ENCODE assay signal across 24 cellular contexts in genomic region chr18:33944493-33944892, GRCh38.
DNase-seq lines count a peak whose midpoint lies in the region; ATAC-seq, FAIRE-seq and TF ChIP-seq lines count a peak whose summit lies in the region.
"Had no signal": no experiment of that assay in that cellular context is flagged by ENCODE, and none has a peak within 500 bp of the region (broad histone marks: within the 10 kb centered on the region; RNA-seq: fewer than 3 reads in every experiment).

No MANE protein-coding gene starts in this region.

- H3K4me3 Mint-ChIP-seq in activated CD4-positive, alpha-beta T cell treated with anti-CD3 and anti-CD28 coated beads, Interleukin-2, amount 10 ng/mL, durations not matched to agents 7 days and 5 days: no peak overlapping the region
- H3K4me3 Mint-ChIP-seq: B cell; CD4-positive, alpha-beta T cell; CD8-positive, alpha-beta T cell had no signal

- no peak overlapping the region for H3K9ac ChIP-seq in Karpas-422 (ENCODE audit: low read length)
- H3K9ac ChIP-seq in K562 (ENCODE audit: insufficient read depth in 1 of 2, low read depth in 2 of 2, low read length in 2 of 2): no peak overlapping the region
- H3K9ac ChIP-seq: BLaER1 treated with 17β-estradiol and CSF1 and Interleukin-3, amounts not matched to agents 10 nM and 100 nM had no signal

- BruUV-seq in K562 (replicated peaks; lab: Mats Ljungman, UMichigan): no TSS peak

- H3K36me3 ChIP-seq in Karpas-422 (ENCODE audit: insufficient read depth, low read length) (no peaks in the 10 kb centered on the region), K562 (ENCODE audit: control insufficient read depth, insufficient read depth, low read length) (no peaks in the 10 kb centered on the region)
- H3K36me3 ChIP-seq: BLaER1 treated with 17β-estradiol and CSF1 and Interleukin-3, amounts not matched to agents 10 nM and 100 nM had no signal

- no peaks in the 10 kb centered on the region for H3K9me2 ChIP-seq in Karpas-422 (replicated peaks; ENCODE audit: insufficient read depth, low read length)

- no peaks in the 10 kb centered on the region for H3K27me3 ChIP-seq in Karpas-422 (ENCODE audit: low read length)
- no peaks in the 10 kb centered on the region for H3K27me3 ChIP-seq in K562 (ENCODE audit: control insufficient read depth in 2 of 2, insufficient read depth in 2 of 2, low read length in 2 of 2)
- H3K27me3 ChIP-seq: BLaER1 treated with 17β-estradiol and CSF1 and Interleukin-3, amounts not matched to agents 10 nM and 100 nM had no signal

- H3K36me3 Mint-ChIP-seq in activated CD4-positive, alpha-beta T cell treated with anti-CD3 and anti-CD28 coated beads, Interleukin-2, amount 10 ng/mL, durations not matched to agents 7 days and 5 days (ENCODE audit: low read depth): no peaks in the 10 kb centered on the region
- H3K36me3 Mint-ChIP-seq: CD8-positive, alpha-beta T cell had no signal

- in situ Hi-C loops in K562 (cut with MboI): no loop called here

- FAIRE-seq in A549 (lab: Jason Lieb, UNC): no peak
- peak; percentile 63 for FAIRE-seq in D721Med (lab: Jason Lieb, UNC)
- no peak for FAIRE-seq in K562 (lab: Jason Lieb, UNC)
- FAIRE-seq: G401.6, GM12891, GM19239 had no signal

- H3K4me2 ChIP-seq in A549: no peak overlapping the region
- no peak overlapping the region for H3K4me2 ChIP-seq in Karpas-422 (ENCODE audit: low read depth, low read length, poor library complexity, severe bottlenecking)
- no peak overlapping the region for H3K4me2 ChIP-seq in K562 (ENCODE audit: insufficient read depth, low read length)
- H3K4me2 ChIP-seq: BLaER1 treated with 17β-estradiol and CSF1 and Interleukin-3, amounts not matched to agents 10 nM and 100 nM had no signal

- CTCF ChIA-PET in A549 (lab: Yijun Ruan, JAX): no interaction called here
- CTCF ChIA-PET in K562 (lab: Yijun Ruan, JAX; ENCODE audit: low intra/inter-chr PET ratio): no interaction called here
- CTCF ChIA-PET in activated CD4-positive, alpha-beta T cell treated with anti-CD3 and anti-CD28 coated beads, Interleukin-2, amount 10 ng/mL, durations not matched to agents 7 days and 5 days (lab: Charles Lee): no interaction called here

- ATAC-seq in A549 (no peak), K562 (no peak)
- ATAC-seq: CD8-positive, alpha-beta T cell had no signal

- H3K79me2 ChIP-seq in Karpas-422 (ENCODE audit: low read length): no peaks in the 10 kb centered on the region
- no peaks in the 10 kb centered on the region for H3K79me2 ChIP-seq in K562 (ENCODE audit: control insufficient read depth, insufficient read depth, low read length)

- no peaks in the 10 kb centered on the region for H3K9me1 ChIP-seq in K562 (ENCODE audit: control insufficient read depth, insufficient read depth, low read length)

- H3K4me1 ChIP-seq in A549 (no peaks in the 10 kb centered on the region), Karpas-422 (ENCODE audit: low read length) (no peaks in the 10 kb centered on the region), K562 (replicated peaks in 1 of 2; ENCODE audit: control insufficient read depth in 2 of 2, insufficient read depth in 2 of 2, low read length in 2 of 2) (no peaks in the 10 kb centered on the region)
- H3K4me1 ChIP-seq: BLaER1 treated with 17β-estradiol and CSF1 and Interleukin-3, amounts not matched to agents 10 nM and 100 nM; Caco-2 had no signal

- no peak overlapping the region for H3K27ac Mint-ChIP-seq in activated CD4-positive, alpha-beta T cell treated with anti-CD3 and anti-CD28 coated beads, Interleukin-2, amount 10 ng/mL, durations not matched to agents 7 days and 5 days
- H3K27ac Mint-ChIP-seq: B cell; CD4-positive, alpha-beta T cell; CD8-positive, alpha-beta T cell had no signal

- H3K27ac ChIP-seq in A549 (no peak overlapping the region), Karpas-422 (ENCODE audit: low read length) (no peak overlapping the region), K562 (ENCODE audit: extremely low read depth, low read depth, low read length) (no peak overlapping the region)
- H3K27ac ChIP-seq: BLaER1 treated with 17β-estradiol and CSF1 and Interleukin-3, amounts not matched to agents 10 nM and 100 nM; C4-2B had no signal

- H4K20me1 ChIP-seq in Karpas-422 (ENCODE audit: insufficient read depth, low read depth, low read length) (no peaks in the 10 kb centered on the region), K562 (replicated peaks; ENCODE audit: control insufficient read depth, insufficient read depth, low read length) (no peaks in the 10 kb centered on the region)
- H4K20me1 ChIP-seq: BLaER1 treated with 17β-estradiol and CSF1 and Interleukin-3, amounts not matched to agents 10 nM and 100 nM had no signal

- H3K27me3 Mint-ChIP-seq in activated CD4-positive, alpha-beta T cell treated with anti-CD3 and anti-CD28 coated beads, Interleukin-2, amount 10 ng/mL, durations not matched to agents 7 days and 5 days: no peaks in the 10 kb centered on the region
- H3K27me3 Mint-ChIP-seq: B cell; CD4-positive, alpha-beta T cell had no signal

- TF ChIP-seq POLR2A in A549 (IDR thresholded peaks at IDR 0.05; ENCODE audit: low read length) (no peak), K562 (conservative IDR thresholded peaks at IDR 0.05) (no peak)

- intact Hi-C loops in K562 (cut with micrococcal nuclease): no loop called here

- H3K4me3 ChIP-seq in A549 (no peak overlapping the region), Karpas-422 (ENCODE audit: low read length) (0 out of 2 replicates have a peak overlapping the region, but pooled peaks have one; percentile 1), K562 (no peak overlapping the region)
- H3K4me3 ChIP-seq: BLaER1 treated with 17β-estradiol and CSF1 and Interleukin-3, amounts not matched to agents 10 nM and 100 nM had no signal

- TF ChIP-seq EP300 in A549 (IDR thresholded peaks at IDR 0.05) (no peak), K562 (IDR thresholded peaks at IDR 0.05; ENCODE audit: low read length) (no peak)

- TF ChIP-seq RAD21 in A549 (conservative IDR thresholded peaks at IDR 0.05 in 1 of 2, IDR thresholded peaks at IDR 0.05 in 1 of 2) (no peak), K562 (CRISPR knock-in tag; conservative IDR thresholded peaks at IDR 0.05 in 1 of 2, IDR thresholded peaks at IDR 0.05 in 1 of 2) (no peak)

- DNase-seq in A549 (ENCODE audit: low read depth in 1 of 2, low spot score in 1 of 2): no peak
- no peak for DNase-seq in D721Med (ENCODE audit: insufficient read length, low spot score)
- no peak for DNase-seq in Karpas-422
- DNase-seq in K562 (ENCODE audit: extremely low read depth in 1 of 4, low spot score in 3 of 4): no peak
- no peak for DNase-seq in DMS53 treated with DMSO at 0.1 percent for 48 hours (lab: John Stamatoyannopoulos, UW; ENCODE audit: unreplicated experiment)
- no peak for DNase-seq in cortex of kidney (lab: John Stamatoyannopoulos, UW)
- DNase-seq in activated CD4-positive, alpha-beta T cell treated with anti-CD3 and anti-CD28 coated beads, Interleukin-2, amount 10 ng/mL, durations not matched to agents 7 days and 5 days: no peak
- DNase-seq: 8988T; AML-193; Caco-2; Calu3; CD4-positive, alpha-beta T cell; CD8-positive, alpha-beta T cell; DMS 273 treated with DMSO at 0.1 percent for 48 hours; DMS153; DMS53; DMS79 treated with DMSO at 0.1 percent for 48 hours; GF-D8 had no signal

- H3K9me3 Mint-ChIP-seq in activated CD4-positive, alpha-beta T cell treated with anti-CD3 and anti-CD28 coated beads, Interleukin-2, amount 10 ng/mL, durations not matched to agents 7 days and 5 days: peaks cover 5% of the 10 kb centered on the region

- H3K9me3 ChIP-seq in A549 (no peaks in the 10 kb centered on the region), Karpas-422 (ENCODE audit: low read length) (no peaks in the 10 kb centered on the region), K562 (replicated peaks; ENCODE audit: control insufficient read depth, insufficient read depth, low read depth, low read length) (no peaks in the 10 kb centered on the region; the same call in 1 of the 2 replicates)
- H3K9me3 ChIP-seq: Caco-2 had no signal

- TF ChIP-seq CTCF in A549 (IDR thresholded peaks at IDR 0.05) (no peak), D721Med (IDR thresholded peaks at IDR 0.05; ENCODE audit: insufficient read depth, missing control alignments) (no peak), K562 (IDR thresholded peaks at IDR 0.05 in 2 of 3, conservative IDR thresholded peaks at IDR 0.05 in 1 of 3; ENCODE audit: insufficient read depth in 2 of 3, low read depth in 1 of 3, low read length in 3 of 3) (no peak)

- no peaks in the 10 kb centered on the region for H3K4me1 Mint-ChIP-seq in activated CD4-positive, alpha-beta T cell treated with anti-CD3 and anti-CD28 coated beads, Interleukin-2, amount 10 ng/mL, durations not matched to agents 7 days and 5 days
- H3K4me1 Mint-ChIP-seq: B cell had no signal

- H2AFZ ChIP-seq in Karpas-422 (ENCODE audit: low read length): peak overlapping the region; percentile 18; the same call in 1 of the 2 replicates
- no peak overlapping the region for H2AFZ ChIP-seq in K562 (ENCODE audit: low read depth, low read length)

- POLR2A ChIA-PET in A549 (lab: Yijun Ruan, JAX) (no interaction called here), K562 (lab: Yijun Ruan, JAX) (no interaction called here)
- POLR2A ChIA-PET in activated CD4-positive, alpha-beta T cell treated with anti-CD3 and anti-CD28 coated beads, Interleukin-2, amount 10 ng/mL, durations not matched to agents 7 days and 5 days (lab: Charles Lee): no interaction called here

TF ChIP-seq in A549, 52 proteins besides CTCF, POLR2A, EP300 and RAD21:
- TF ChIP-seq ZFP36 (IDR thresholded peaks at IDR 0.05; ENCODE audit: borderline replicate concordance, partially characterized antibody) (no peak), MAFK (IDR thresholded peaks at IDR 0.05; ENCODE audit: partially characterized antibody) (peak; percentile 53)

TF ChIP-seq in K562, 482 proteins besides CTCF, POLR2A, EP300 and RAD21 (continues in another document):
- TF ChIP-seq RHOXF2B (CRISPR knock-in tag; conservative IDR thresholded peaks at IDR 0.05) (no peak), MAFF (IDR thresholded peaks at IDR 0.05; ENCODE audit: low read length) (peak; percentile 55)
- TF ChIP-seq, protein P1, sequence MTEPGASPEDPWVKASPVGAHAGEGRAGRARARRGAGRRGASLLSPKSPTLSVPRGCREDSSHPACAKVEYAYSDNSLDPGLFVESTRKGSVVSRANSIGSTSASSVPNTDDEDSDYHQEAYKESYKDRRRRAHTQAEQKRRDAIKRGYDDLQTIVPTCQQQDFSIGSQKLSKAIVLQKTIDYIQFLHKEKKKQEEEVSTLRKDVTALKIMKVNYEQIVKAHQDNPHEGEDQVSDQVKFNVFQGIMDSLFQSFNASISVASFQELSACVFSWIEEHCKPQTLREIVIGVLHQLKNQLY (CRISPR knock-in tag; conservative IDR thresholded peaks at IDR 0.05): no peak

Comparison
In these comparisons a context has a peak if more than half of its experiments do, and no peak if none do; other contexts are left out.
1. Of the 35 proteins assayed by ChIP-seq in both K562 and A549: peak only in K562: none; only in A549: none; in both: MAFK; in neither: 34.